Comparison of ENCODE assay signal across 27 cellular contexts in genomic region chr19:13875824-13876223, GRCh38. TPM values are rescaled to one million over a fixed set of nuclear protein-coding genes. Genes with fewer than 3 reads are reported as not detected.
"Had no signal": no experiment of that assay in that cellular context is flagged by ENCODE, and none has a peak within 500 bp of the region (broad histone marks: within the 10 kb centered on the region; RNA-seq: fewer than 3 reads in every experiment).

No MANE protein-coding gene starts in this region.

- H3K27ac ChIP-seq: brain microvascular endothelial cell, coronary artery, dorsolateral prefrontal cortex, WERI-Rb-1 had no signal

- ATAC-seq: activated CD4-positive, CD25-positive, alpha-beta regulatory T cell treated with anti-CD3 and anti-CD28 coated beads, Interleukin-2, amount 50 U/mL, for 24 hours; activated CD8-positive, alpha-beta T cell treated with anti-CD3 and anti-CD28 coated beads for 36 hours; activated T-cell treated with anti-CD3 and anti-CD28 coated beads, Interleukin-2, amount 50 U/mL, for 4 hours; activated T-helper 17 cell treated with anti-CD3 and anti-CD28 coated beads, Interleukin-2, amount 50 U/mL, for 72 hours; esophagus mucosa; T-cell had no signal

- H3K36me3 ChIP-seq: brain microvascular endothelial cell, WERI-Rb-1 had no signal

- DNase-seq: activated B cell treated with CpG ODN at 0.5 μM for 24 hours; activated CD4-positive, alpha-beta T cell treated with anti-CD3 and anti-CD28 coated beads for 48 hours; activated CD4-positive, alpha-beta T cell treated with anti-CD3 and anti-CD28 coated beads, Interleukin-2, amount 50 U/mL, for 1 hour; activated CD4-positive, alpha-beta T cell treated with anti-CD3 and anti-CD28 coated beads, Interleukin-2, amount 50 U/mL, for 48 hours; activated CD8-positive, alpha-beta memory T cell treated with anti-CD3 and anti-CD28 coated beads for 24 hours; activated CD8-positive, alpha-beta T cell treated with anti-CD3 and anti-CD28 coated beads for 36 hours; activated effector memory CD4-positive, alpha-beta T cell treated with Interleukin-2 at 50 U/mL for 16 hours; activated gamma-delta T cell treated with Interleukin-2 at 50 U/mL for 16 hours; activated naive CD4-positive, alpha-beta T cell treated with anti-CD3 and anti-CD28 coated beads, Interleukin-2, amount 50 U/mL, for 16 hours; activated naive CD4-positive, alpha-beta T cell treated with Interleukin-2 at 50 U/mL for 16 hours; activated T-cell treated with anti-CD3 and anti-CD28 coated beads, Interleukin-2, amount 50 U/mL, for 4 hours; amniotic stem cell; anterior cingulate cortex; brain microvascular endothelial cell; dorsolateral prefrontal cortex; effector memory CD4-positive, alpha-beta T cell; endodermal cell; foreskin fibroblast; T-cell; T1000; WERI-Rb-1 had no signal

- H3K4me3 ChIP-seq: coronary artery, dorsolateral prefrontal cortex had no signal

- H3K27me3 ChIP-seq: brain microvascular endothelial cell, dorsolateral prefrontal cortex had no signal

RNA-seq across cellular contexts. Expression of gene NANOS3, which starts 1.1 kb away (rescaled TPM):
- total RNA-seq: activated B cell treated with CpG ODN at 0.5 μM for 24 hours, epithelial cell of proximal tubule, esophagus mucosa had no signal
- polyA plus RNA-seq: adipose tissue had no signal
